ENCODE assay signal across 1 cellular context in genomic region chr4:74934016-74934821, GRCh38.
A peak's percentile ranks its signal among the peaks of the same experiment; 100 is the strongest.
TF ChIP-seq lines count a peak whose summit lies in the region.

No MANE protein-coding gene starts in this region.

TF ChIP-seq in H1, 55 proteins besides CTCF, POLR2A, EP300 and RAD21 (continued from another document):
- TF ChIP-seq SUZ12 (IDR thresholded peaks at IDR 0.05; ENCODE audit: low read length) (peak; percentile 81), GTF2F1 (IDR thresholded peaks at IDR 0.05; ENCODE audit: borderline replicate concordance, low read depth, low read length) (no peak), NRF1 (IDR thresholded peaks at IDR 0.05; ENCODE audit: low read depth, low read length) (no peak), KDM1A (IDR thresholded peaks at IDR 0.05; ENCODE audit: borderline replicate concordance, low read length) (no peak), NANOG (IDR thresholded peaks at IDR 0.05; ENCODE audit: insufficient read depth, low read depth, low read length, poor library complexity, severe bottlenecking) (no peak), RNF2 (IDR thresholded peaks at IDR 0.05; ENCODE audit: borderline replicate concordance, low read depth, low read length, missing control alignments, poor library complexity, severe bottlenecking) (peak; percentile 71), YY1 (IDR thresholded peaks at IDR 0.05; ENCODE audit: low read depth, low read length) (no peak), SRF (IDR thresholded peaks at IDR 0.05; ENCODE audit: low read depth, low read length) (no peak), ATF2 (IDR thresholded peaks at IDR 0.05; ENCODE audit: low read length) (no peak), CHD2 (IDR thresholded peaks at IDR 0.05; ENCODE audit: low read length) (no peak), JUND (IDR thresholded peaks at IDR 0.05; ENCODE audit: low read length) (no peak), SP4 (IDR thresholded peaks at IDR 0.05; ENCODE audit: low read length) (no peak), SIX5 (IDR thresholded peaks at IDR 0.05; ENCODE audit: low read depth, low read length) (no peak), SP1 (IDR thresholded peaks at IDR 0.05; ENCODE audit: low read depth, low read length) (no peak), SP2 (IDR thresholded peaks at IDR 0.05; ENCODE audit: low read length) (no peak), CHD7 (IDR thresholded peaks at IDR 0.05; ENCODE audit: insufficient replicate concordance, low read length) (no peak), TCF12 (IDR thresholded peaks at IDR 0.05; ENCODE audit: low read depth, low read length) (0 out of 2 replicates have a peak, but pooled peaks have one; percentile 26), MAX (IDR thresholded peaks at IDR 0.05) (no peak; the same call in 1 of the 2 replicates), CEBPB (IDR thresholded peaks at IDR 0.05; ENCODE audit: low read depth, low read length) (no peak), SIN3A (conservative IDR thresholded peaks at IDR 0.05 in 1 of 2, IDR thresholded peaks at IDR 0.05 in 1 of 2; ENCODE audit: low read depth in 1 of 2, low read length in 2 of 2) (no peak), TAF1 (IDR thresholded peaks at IDR 0.05; ENCODE audit: low read depth, low read length) (no peak), GABPA (IDR thresholded peaks at IDR 0.05; ENCODE audit: borderline replicate concordance, insufficient read depth, low read length) (no peak), SIRT6 (IDR thresholded peaks at IDR 0.05; ENCODE audit: low read length) (no peak)
